15 cellular contexts compared by ENCODE assay signal in genomic region chr6:25016311-25016710, GRCh38.
DNase-seq lines count a peak whose midpoint lies in the region; ATAC-seq and TF ChIP-seq lines count a peak whose summit lies in the region.
"Had no signal": no experiment of that assay in that cellular context is flagged by ENCODE, and none has a peak within 500 bp of the region (broad histone marks: within the 10 kb centered on the region; RNA-seq: fewer than 3 reads in every experiment).

No MANE protein-coding gene starts in this region.

- no peak overlapping the region for H2AFZ ChIP-seq in Karpas-422 (ENCODE audit: low read length)

- ATAC-seq in CD4-positive, CD25-positive, alpha-beta regulatory T cell (ENCODE audit: low read depth in 2 of 2): no peak
- ATAC-seq in GM19351 (IDR thresholded peaks at IDR 0.05; ENCODE audit: unreplicated experiment) (no peak), GM18867 (IDR thresholded peaks at IDR 0.05; ENCODE audit: unreplicated experiment) (no peak)
- ATAC-seq: activated CD8-positive, alpha-beta T cell treated with anti-CD3 and anti-CD28 coated beads for 36 hours had no signal

- H3K27me3 ChIP-seq in CD4-positive, CD25-positive, alpha-beta regulatory T cell (ENCODE audit: control insufficient read depth, insufficient read depth, low read length): no peaks in the 10 kb centered on the region
- H3K27me3 ChIP-seq in Karpas-422 (ENCODE audit: low read length) (no peaks in the 10 kb centered on the region), neutrophil (no peaks in the 10 kb centered on the region)
- H3K27me3 ChIP-seq: vagina had no signal

- H3K36me3 ChIP-seq in CD4-positive, CD25-positive, alpha-beta regulatory T cell (ENCODE audit: control insufficient read depth, insufficient read depth, low read length): peaks cover 5% of the 10 kb centered on the region
- no peaks in the 10 kb centered on the region for H3K36me3 ChIP-seq in Karpas-422 (ENCODE audit: insufficient read depth, low read length)
- no peaks in the 10 kb centered on the region for H3K36me3 ChIP-seq in neutrophil
- H3K36me3 ChIP-seq: vagina had no signal

- peak overlapping the region in 2 of 3 donors; percentile 65 to 98 for H3K27ac Mint-ChIP-seq in CD4-positive, CD25-positive, alpha-beta regulatory T cell
- peak overlapping the region; percentile 46 for H3K27ac Mint-ChIP-seq in chondrocyte (ENCODE audit: unreplicated experiment)

- peak overlapping the region; percentile 66 for H3K4me2 ChIP-seq in Karpas-422 (ENCODE audit: low read depth, low read length, poor library complexity, severe bottlenecking)
- H3K4me2 ChIP-seq: KMS-11 had no signal

- H3K36me3 Mint-ChIP-seq in CD4-positive, CD25-positive, alpha-beta regulatory T cell: no peaks in the 10 kb centered on the region
- H3K36me3 Mint-ChIP-seq in chondrocyte (ENCODE audit: low read depth): no peaks in the 10 kb centered on the region

- TF ChIP-seq CTCF in chondrocyte (IDR thresholded peaks at IDR 0.05): no peak
- no peak for TF ChIP-seq CTCF in neutrophil (IDR thresholded peaks at IDR 0.05)

- no peaks in the 10 kb centered on the region for H4K20me1 ChIP-seq in Karpas-422 (ENCODE audit: insufficient read depth, low read depth, low read length)

- H3K9ac ChIP-seq in Karpas-422 (ENCODE audit: low read length): peak overlapping the region; percentile 32
- H3K9ac ChIP-seq: KMS-11 had no signal

- DNase-seq in CD4-positive, CD25-positive, alpha-beta regulatory T cell: no peak
- DNase-seq in Karpas-422 (no peak), chondrocyte (ENCODE audit: low spot score) (no peak), superior temporal gyrus (ENCODE audit: extremely low spot score) (no peak), putamen (ENCODE audit: low spot score) (no peak)
- DNase-seq: activated CD8-positive, alpha-beta T cell treated with anti-CD3 and anti-CD28 coated beads for 36 hours; activated naive CD8-positive, alpha-beta T cell treated with anti-CD3 and anti-CD28 coated beads, Interleukin-2, amount 10 ng/mL, durations not matched to agents 7 days and 5 days; H7; NCI-H2029; stimulated activated CD4-positive, alpha-beta T cell treated with anti-CD3 and anti-CD28 coated beads, Interleukin-2, amount 100 ng/mL, for 48 hours had no signal

- H3K27ac ChIP-seq in CD4-positive, CD25-positive, alpha-beta regulatory T cell (ENCODE audit: insufficient read depth, low read length, poor library complexity, severe bottlenecking): no peak overlapping the region
- H3K27ac ChIP-seq in Karpas-422 (ENCODE audit: low read length): peak overlapping the region; percentile 93
- H3K27ac ChIP-seq in neutrophil: peak overlapping the region; percentile 67
- H3K27ac ChIP-seq: KMS-11, vagina had no signal

- no peaks in the 10 kb centered on the region for H3K27me3 Mint-ChIP-seq in CD4-positive, CD25-positive, alpha-beta regulatory T cell
- no peaks in the 10 kb centered on the region for H3K27me3 Mint-ChIP-seq in chondrocyte (ENCODE audit: low read depth)
- H3K27me3 Mint-ChIP-seq: activated CD8-positive, alpha-beta T cell treated with anti-CD3 and anti-CD28 coated beads for 36 hours; activated naive CD8-positive, alpha-beta T cell treated with anti-CD3 and anti-CD28 coated beads, Interleukin-2, amount 10 ng/mL, durations not matched to agents 7 days and 5 days had no signal

- H3K9me2 ChIP-seq in Karpas-422 (replicated peaks; ENCODE audit: insufficient read depth, low read length): no peaks in the 10 kb centered on the region

- H3K4me3 Mint-ChIP-seq in CD4-positive, CD25-positive, alpha-beta regulatory T cell: no peak overlapping the region
- H3K4me3 Mint-ChIP-seq in chondrocyte (ENCODE audit: unreplicated experiment): no peak overlapping the region
- H3K4me3 Mint-ChIP-seq: activated CD8-positive, alpha-beta T cell treated with anti-CD3 and anti-CD28 coated beads for 36 hours had no signal

- H3K4me1 ChIP-seq in CD4-positive, CD25-positive, alpha-beta regulatory T cell (ENCODE audit: control insufficient read depth, insufficient read depth, low read length, poor library complexity, severe bottlenecking): peaks cover 48% of the 10 kb centered on the region
- H3K4me1 ChIP-seq in Karpas-422 (ENCODE audit: low read length) (peaks cover 75% of the 10 kb centered on the region), neutrophil (ENCODE audit: control insufficient read depth in 1 of 2, insufficient read depth in 1 of 2, low read depth in 1 of 2, low read length in 1 of 2) (peaks cover 40 to 58% of the 10 kb centered on the region in 2 experiments)

- no peak overlapping the region for H3K4me3 ChIP-seq in CD4-positive, CD25-positive, alpha-beta regulatory T cell (ENCODE audit: low read depth, low read length)
- peak overlapping the region; percentile 26; the same call in 1 of the 2 replicates for H3K4me3 ChIP-seq in Karpas-422 (ENCODE audit: low read length)
- H3K4me3 ChIP-seq in neutrophil (ENCODE audit: low read depth in 1 of 2, low read length in 1 of 2): no peak overlapping the region
- H3K4me3 ChIP-seq: vagina had no signal

- H3K9me3 Mint-ChIP-seq in CD4-positive, CD25-positive, alpha-beta regulatory T cell: no peaks in the 10 kb centered on the region
- peaks cover 3% of the 10 kb centered on the region for H3K9me3 Mint-ChIP-seq in chondrocyte (ENCODE audit: low read depth)
- H3K9me3 Mint-ChIP-seq: activated CD8-positive, alpha-beta T cell treated with anti-CD3 and anti-CD28 coated beads for 36 hours; activated naive CD8-positive, alpha-beta T cell treated with anti-CD3 and anti-CD28 coated beads, Interleukin-2, amount 10 ng/mL, durations not matched to agents 7 days and 5 days had no signal

- H3K9me3 ChIP-seq in CD4-positive, CD25-positive, alpha-beta regulatory T cell (ENCODE audit: control insufficient read depth in 2 of 2, low read length in 2 of 2): no peaks in the 10 kb centered on the region
- H3K9me3 ChIP-seq in Karpas-422 (ENCODE audit: low read length) (no peaks in the 10 kb centered on the region), neutrophil (no peaks in the 10 kb centered on the region)
- H3K9me3 ChIP-seq: vagina had no signal

- peaks cover 31 to 75% (median 61%) of the 10 kb centered on the region in 4 donors for H3K4me1 Mint-ChIP-seq in CD4-positive, CD25-positive, alpha-beta regulatory T cell
- H3K4me1 Mint-ChIP-seq in chondrocyte (ENCODE audit: low read depth): peaks cover 58% of the 10 kb centered on the region

- H3K79me2 ChIP-seq in Karpas-422 (ENCODE audit: low read length): peaks cover 43% of the 10 kb centered on the region
